ENCODE assay signal across 25 cellular contexts in the genomic region with DNA sequence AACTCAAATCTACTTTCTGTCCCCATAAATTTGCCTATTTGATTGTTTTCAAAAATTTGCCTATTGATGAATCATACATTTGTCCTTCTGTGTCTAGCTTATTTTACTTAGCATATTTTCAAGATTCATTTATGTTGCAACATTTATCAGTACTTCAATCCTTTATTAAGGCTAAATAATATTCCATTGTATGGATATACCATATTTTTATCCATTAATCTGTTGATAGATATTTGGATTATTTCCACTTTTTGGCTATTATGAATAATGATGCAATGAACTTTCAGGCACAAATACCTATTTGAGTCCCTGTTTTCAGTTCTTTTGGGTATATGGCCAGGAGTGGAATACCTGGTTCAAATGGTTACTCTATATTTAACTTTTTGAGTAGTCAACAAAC.
"Had no signal": no experiment of that assay in that cellular context is flagged by ENCODE, and none has a peak within 500 bp of the region (broad histone marks: within the 10 kb centered on the region; RNA-seq: fewer than 3 reads in every experiment).

No MANE protein-coding gene starts in this region.

- DNase-seq: colonic mucosa; cortex of kidney; effector CD8-positive, alpha-beta T cell; effector memory CD8-positive, alpha-beta T cell; endodermal cell; erythroblast; esophagus squamous epithelium; foreskin fibroblast; foreskin melanocyte; gastrocnemius medialis; glutamatergic neuron; head of caudate nucleus; heart right ventricle; hippocampal formation; left cardiac atrium; left lung; left ventricle myocardium superior; lower lobe of right lung; mesenchymal stem cell; mucosa of descending colon had no signal

- FAIRE-seq: endometrium, islet of Langerhans, keratinocyte had no signal

- H3K4me3 ChIP-seq: colonic mucosa, esophagus squamous epithelium, gastrocnemius medialis, heart right ventricle, left lung, lower lobe of right lung, mucosa of descending colon had no signal

- H3K36me3 ChIP-seq: colonic mucosa, lower lobe of right lung had no signal

- H3K27me3 ChIP-seq: colonic mucosa, esophagus squamous epithelium, gastrocnemius medialis, heart right ventricle, left lung had no signal

- H3K4me1 ChIP-seq: colonic mucosa, gastrocnemius medialis, heart right ventricle, left lung, lower lobe of right lung had no signal

- H3K27ac ChIP-seq: colonic mucosa, epithelial cell of prostate, esophagus squamous epithelium, gastrocnemius medialis, heart right ventricle, left lung, lower lobe of right lung had no signal

- H3K9me3 ChIP-seq: colonic mucosa, gastrocnemius medialis, mucosa of descending colon had no signal

- ATAC-seq: effector memory CD8-positive, alpha-beta T cell; esophagus mucosa; gastrocnemius medialis; heart right ventricle; left cardiac atrium; left lung; left ventricle myocardium superior; lower lobe of right lung; mucosa of descending colon had no signal
